ENCODE assay signal across 1 cellular context in genomic region chrX:132171478-132171877, GRCh38.
TF ChIP-seq lines count a peak whose summit lies in the region.

No MANE protein-coding gene starts in this region.

TF ChIP-seq in HCT116, 20 proteins besides CTCF, POLR2A, EP300 and RAD21 (continued from another document):
- no peak for TF ChIP-seq ZBTB33 (IDR thresholded peaks at IDR 0.05; ENCODE audit: extremely low read depth, insufficient replicate concordance, low read length)
